In the genomic region with DNA sequence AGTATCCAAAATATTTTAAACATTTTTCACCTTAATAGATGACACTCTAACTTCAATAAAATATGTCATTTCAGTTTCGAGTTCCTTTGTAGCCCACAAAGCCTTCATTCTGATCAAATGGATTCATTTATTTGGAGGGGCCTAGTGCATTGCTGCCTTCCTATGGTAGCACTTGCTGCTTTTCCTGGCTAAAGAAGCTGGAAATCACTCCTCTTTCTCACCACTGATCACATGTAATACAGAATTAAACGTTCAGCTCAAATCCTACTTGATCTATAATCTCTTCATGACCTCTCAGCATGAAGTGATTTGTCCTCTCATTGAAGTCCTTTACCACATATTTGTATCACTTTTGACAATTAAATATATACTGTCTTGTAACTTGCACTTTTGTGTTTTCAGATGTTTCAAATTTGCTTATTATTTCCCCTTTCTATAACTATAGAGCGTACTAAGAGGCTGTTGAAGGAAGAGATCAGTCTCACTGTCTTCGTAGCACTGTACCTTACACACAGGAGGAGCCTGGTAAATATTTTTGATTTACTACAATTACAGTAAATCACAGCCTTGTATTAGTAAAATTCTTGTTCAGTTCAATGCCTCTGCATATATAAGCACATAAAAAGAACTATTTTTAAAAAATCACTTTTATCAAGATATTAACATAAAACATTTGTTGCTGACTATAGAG, we compare ENCODE assay signal across 20 cellular contexts. TPM values are rescaled to one million over a fixed set of nuclear protein-coding genes. Genes with fewer than 3 reads are reported as not detected.
DNase-seq lines count a peak whose midpoint lies in the region; ATAC-seq, FAIRE-seq and TF ChIP-seq lines count a peak whose summit lies in the region.
"Had no signal": no experiment of that assay in that cellular context is flagged by ENCODE, and none has a peak within 500 bp of the region (broad histone marks: within the 10 kb centered on the region; RNA-seq: fewer than 3 reads in every experiment).

No MANE protein-coding gene starts in this region.

- no peaks in the 10 kb centered on the region for H3K27me3 ChIP-seq in ACC112 (ENCODE audit: insufficient read depth, low read length)
- H3K27me3 ChIP-seq in pancreas = no peaks in the 10 kb centered on the region
- H3K27me3 ChIP-seq: tibial nerve had no signal

- FAIRE-seq in pancreas (lab: Jason Lieb, UNC) = no peak
- FAIRE-seq: bronchial epithelial cell had no signal

- H3K4me1 ChIP-seq in ACC112 (ENCODE audit: control insufficient read depth, insufficient read depth, low read length, unreplicated experiment) = no peaks in the 10 kb centered on the region
- H3K4me1 ChIP-seq in pancreas = peaks cover 0 to 18% (median 15%) of the 10 kb centered on the region in 3 donors
- H3K4me1 ChIP-seq: gastroesophageal sphincter had no signal

- peak overlapping the region; percentile 67 for H3K4me3 ChIP-seq in ACC112 (ENCODE audit: low read depth, low read length)
- H3K4me3 ChIP-seq in pancreas = peak overlapping the region in 3 of 4 donors; percentile 0 to 39 (median 22)

- ATAC-seq in pancreas (peak in 3 of 4 donors; percentile 39 to 63 (median 43)), HG02973 (IDR thresholded peaks at IDR 0.05; ENCODE audit: unreplicated experiment) (no peak)
- ATAC-seq: gastroesophageal sphincter had no signal

- intact Hi-C loops in pancreas (cut with DNase I) = loop anchor here in 2 of 3 donors (10.0 kb wide), 3 partner anchors 96 to 376 kb away; partner anchors contain the start of gene CASP6 (in 1 of the 2)

- H3K36me3 ChIP-seq in ACC112 (ENCODE audit: insufficient read depth, low read length) (no peaks in the 10 kb centered on the region), pancreas (no peaks in the 10 kb centered on the region)
- H3K36me3 ChIP-seq: gastroesophageal sphincter, tibial nerve had no signal

- no peak for TF ChIP-seq CTCF in pancreas (IDR thresholded peaks at IDR 0.05)

- no peak overlapping the region for H3K27ac ChIP-seq in ACC112 (ENCODE audit: low read depth, low read length)
- peak overlapping the region; percentile 24 to 74 (median 45) for H3K27ac ChIP-seq in pancreas
- H3K27ac ChIP-seq: gastroesophageal sphincter had no signal

- H3K9me3 ChIP-seq in pancreas = no peaks in the 10 kb centered on the region

- H2AFZ ChIP-seq in ACC112 (ENCODE audit: low read length, unreplicated experiment) = peak overlapping the region; percentile 79

- DNase-seq in amniotic epithelial cell (ENCODE audit: low read depth) (peak; percentile 10), glomerular visceral epithelial cell (ENCODE audit: extremely low spot score) (peak; percentile 8), pancreas (no peak), NCI-H1436 (lab: John Stamatoyannopoulos, UW) (no peak), T1000 (lab: John Stamatoyannopoulos, UW) (no peak)
- DNase-seq in stimulated activated naive CD4-positive, alpha-beta T cell (lab: John Stamatoyannopoulos, UW) = no peak
- DNase-seq: activated CD4-positive, CD25-positive, alpha-beta regulatory T cell; activated effector memory CD4-positive, alpha-beta T cell treated with anti-CD3 and anti-CD28 coated beads, Interleukin-2, amount 50 U/mL, for 16 hours; effector memory CD4-positive, alpha-beta T cell; islet precursor cell; NCI-H1930; stimulated activated CD4-positive, alpha-beta T cell treated with anti-CD3 and anti-CD28 coated beads, Interleukin-1b, Interleukin-23, amount 100 ng/mL, for 48 hours; T-helper 1 cell had no signal

- whole genome bisulfite sequencing in pancreas, 2 donors = 29 to 46% methylated on average over 4 of the region's 4 CpGs

- no peaks in the 10 kb centered on the region for H3K79me2 ChIP-seq in ACC112 (ENCODE audit: control insufficient read depth, insufficient read depth, low read length, unreplicated experiment)

RNA-seq across cellular contexts. Expression of gene CFI, which starts 0.6 kb away (rescaled TPM):
- 10 to 100 TPM; 13.0 to 84.9 (median 25.8) TPM for total RNA-seq in pancreas
- polyA plus RNA-seq in pancreas = 10 to 100 TPM; 27.9 to 61.8 TPM
- total RNA-seq: bronchial epithelial cell had no signal

RNA-seq across cellular contexts. Expression of gene GAR1, which starts 14.3 kb away (rescaled TPM):
- 1 to 10 TPM; 3.2 to 8.7 (median 6.1) TPM for total RNA-seq in pancreas
- 10 to 100 TPM; 12.0 to 13.4 TPM for polyA plus RNA-seq in pancreas

RNA-seq across cellular contexts. Expression of gene RRH, which starts 26.5 kb away (rescaled TPM):
- total RNA-seq in pancreas = under 1 TPM in 2 of 6 donors, not detected in 4; 0.16 to 0.18 TPM
- polyA plus RNA-seq in pancreas = under 1 TPM; 0.09 to 0.15 TPM
- total RNA-seq: HT-29, RPMI7951 had no signal

RNA-seq across cellular contexts. Expression of gene LRIT3, which starts 46.7 kb away (rescaled TPM):
- total RNA-seq in pancreas = under 1 TPM; 0.06 to 0.16 (median 0.12) TPM
- polyA plus RNA-seq in pancreas = under 1 TPM; 0.27 to 0.38 TPM
- total RNA-seq: HT-29, RPMI7951 had no signal

Comparison
In these comparisons a context has a peak if more than half of its experiments do, and no peak if none do; other contexts are left out.
1. DNase-seq: peak in amniotic epithelial cell (single experiment) and glomerular visceral epithelial cell (single experiment); none in pancreas (0 of 6), stimulated activated naive CD4-positive, alpha-beta T cell (0 of 6), NCI-H1436 (single experiment) and T1000 (single experiment).